23 cellular contexts compared by ENCODE assay signal in the genomic region with DNA sequence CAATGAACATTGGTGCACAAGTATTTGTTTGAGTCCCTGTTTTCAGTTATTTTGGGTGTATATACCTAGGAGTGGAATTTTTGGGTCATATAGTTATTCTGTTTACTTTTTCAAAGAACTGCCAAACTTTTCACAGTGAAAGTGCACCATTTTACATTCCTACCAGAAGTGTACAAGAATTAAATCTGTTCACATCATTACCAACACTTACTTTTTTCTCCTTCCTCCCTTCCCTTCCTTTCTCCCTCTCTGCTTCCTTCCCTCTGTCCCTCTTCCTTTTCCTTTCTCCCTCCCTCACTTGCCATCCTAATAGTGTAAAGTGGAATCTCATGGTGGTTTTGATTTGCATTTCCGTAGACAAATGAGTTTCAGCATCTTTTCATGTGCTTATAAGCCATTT.
"Had no signal": no experiment of that assay in that cellular context is flagged by ENCODE, and none has a peak within 500 bp of the region (broad histone marks: within the 10 kb centered on the region; RNA-seq: fewer than 3 reads in every experiment).

No MANE protein-coding gene starts in this region.

- ATAC-seq: gastroesophageal sphincter, left colon, left ventricle myocardium superior had no signal

- H2AFZ ChIP-seq: hepatocyte had no signal

- H3K4me3 Mint-ChIP-seq: naive B cell, nephron had no signal

- H3K4me3 ChIP-seq: coronary artery, esophagus squamous epithelium, gastroesophageal sphincter, hepatocyte, lung, right atrium auricular region, sigmoid colon, skin epidermis, stomach had no signal

- H3K36me3 ChIP-seq: neutrophil had no signal

- H3K27ac ChIP-seq: coronary artery, esophagus squamous epithelium, gastroesophageal sphincter, hepatocyte, neutrophil, right atrium auricular region, sigmoid colon, skin epidermis, stomach had no signal

- H3K27ac Mint-ChIP-seq: naive B cell, nephron had no signal

- H3K27me3 Mint-ChIP-seq: naive B cell had no signal

- H3K27me3 ChIP-seq: esophagus squamous epithelium, gastroesophageal sphincter, hepatocyte, neutrophil, right atrium auricular region, sigmoid colon, stomach had no signal

- H3K4me1 ChIP-seq: right atrium auricular region, sigmoid colon had no signal

- H3K9me3 Mint-ChIP-seq: naive B cell, nephron had no signal

- H3K4me2 ChIP-seq: hepatocyte had no signal

- H3K9me3 ChIP-seq: esophagus squamous epithelium, gastroesophageal sphincter, neutrophil, right atrium auricular region, sigmoid colon, stomach had no signal

- DNase-seq: effector CD8-positive, alpha-beta T cell; esophagus squamous epithelium; foreskin fibroblast; head of caudate nucleus; left colon; left ventricle myocardium superior; mesendoderm; naive B cell; posterior cingulate gyrus; sigmoid colon; stimulated activated CD4-positive, alpha-beta T cell treated with anti-CD3 and anti-CD28 coated beads, Interleukin-12 subunit alpha, Interleukin-12 subunit beta, amount 100 ng/mL, for 4 hours; stimulated activated naive CD4-positive, alpha-beta T cell; stomach; substantia nigra; trophoblast cell had no signal
